Comparison of ENCODE assay signal across 22 cellular contexts in the genomic region with DNA sequence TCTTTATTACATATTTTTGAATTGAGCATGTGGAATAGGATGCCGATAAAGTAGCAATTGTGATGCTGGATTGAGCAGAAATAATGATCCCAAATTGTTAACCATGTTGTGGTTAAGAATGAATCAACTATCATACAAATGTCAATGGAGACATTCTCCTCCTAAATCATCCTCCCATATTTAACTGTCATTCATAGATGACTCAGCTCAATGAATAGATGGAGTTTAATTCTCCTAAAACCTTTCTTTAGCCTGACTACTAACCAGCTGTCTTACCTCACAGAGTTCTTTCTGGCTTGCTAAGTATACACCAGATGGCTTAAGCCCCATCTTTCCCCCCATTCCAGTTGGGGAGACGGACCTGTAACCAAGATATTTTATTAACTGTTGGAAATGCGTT. TPM values are rescaled to one million over a fixed set of nuclear protein-coding genes. Genes with fewer than 3 reads are reported as not detected.
A peak's percentile ranks its signal among the peaks of the same experiment; 100 is the strongest.
DNase-seq lines count a peak whose midpoint lies in the region; TF ChIP-seq lines count a peak whose summit lies in the region.
"Had no signal": no experiment of that assay in that cellular context is flagged by ENCODE, and none has a peak within 500 bp of the region (broad histone marks: within the 10 kb centered on the region; RNA-seq: fewer than 3 reads in every experiment).

No MANE protein-coding gene starts in this region.

- no peaks in the 10 kb centered on the region for H3K4me1 ChIP-seq in testis
- H3K4me1 ChIP-seq: SJSA1 had no signal

- H3K36me3 ChIP-seq in testis (ENCODE audit: low read depth, missing control alignments) = no peaks in the 10 kb centered on the region
- H3K36me3 ChIP-seq: BLaER1 treated with 17β-estradiol and CSF1 and Interleukin-3, amounts not matched to agents 10 nM and 100 nM; SJSA1 had no signal

- H3K27ac ChIP-seq in testis (no peak overlapping the region), substantia nigra (ENCODE audit: low read depth, low read length, poor library complexity, severe bottlenecking) (no peak overlapping the region)
- H3K27ac ChIP-seq: BLaER1 treated with 17β-estradiol and CSF1 and Interleukin-3, amounts not matched to agents 10 nM and 100 nM; SJSA1 had no signal

- intact Hi-C loops in testis (cut with DNase I; ENCODE audit: low total_unique reads) = no loop called here

- 93 to 94% methylated on average over 3 of the region's 3 CpGs for WGBS in testis, 2 donors

- DNase-seq in NCI-H2171 treated with DMSO at 0.1 percent for 48 hours (lab: John Stamatoyannopoulos, UW) (peak; percentile 67), NCI-H2171 (lab: John Stamatoyannopoulos, UW) (no peak), RPMI7951 (ENCODE audit: low read depth) (peak; percentile 23), foreskin melanocyte (peak; percentile 31), testis (no peak), COLO668 (lab: John Stamatoyannopoulos, UW; ENCODE audit: unreplicated experiment) (no peak), substantia nigra (lab: John Stamatoyannopoulos, UW) (no peak)
- DNase-seq: AML-193; CD4-positive, alpha-beta memory T cell; Karpas-422; NCI-H1417 treated with DMSO at 0.1 percent for 48 hours; NCI-H1694 treated with DMSO at 0.1 percent for 48 hours; NCI-H446 treated with DMSO at 0.1 percent for 48 hours; Right ventricle myocardium superior; T-cell had no signal

- no peak for TF ChIP-seq POLR2A in testis (IDR thresholded peaks at IDR 0.05)

- H3K27me3 ChIP-seq in testis = no peaks in the 10 kb centered on the region
- H3K27me3 ChIP-seq: BLaER1 treated with 17β-estradiol and CSF1 and Interleukin-3, amounts not matched to agents 10 nM and 100 nM had no signal

- no peak overlapping the region for H3K4me3 ChIP-seq in testis
- H3K4me3 ChIP-seq: BLaER1 treated with 17β-estradiol and CSF1 and Interleukin-3, amounts not matched to agents 10 nM and 100 nM; SJSA1 had no signal

- no peak for TF ChIP-seq CTCF in testis (IDR thresholded peaks at IDR 0.05)

- H3K9me3 ChIP-seq in testis = no peaks in the 10 kb centered on the region
- H3K9me3 ChIP-seq: SJSA1 had no signal

RNA-seq across cellular contexts. Expression of gene NPS, which starts 23.4 kb away (rescaled TPM):
- total RNA-seq in RPMI7951 (2014; rRNA removed; shearing (Covaris generic)) = not detected in 2 replicates
- not detected for total RNA-seq in testis
- not detected for polyA plus RNA-seq in testis (ENCODE audit: insufficient read depth, low read depth, low replicate concordance)
- total RNA-seq: A172; CD4-positive, alpha-beta memory T cell; HepG2; HT1080; PC-3; Right ventricle myocardium superior; SJSA1; T-cell had no signal
- polyA plus RNA-seq: AG04450; CD4-positive, alpha-beta memory T cell; HepG2 had no signal

Comparison
In these comparisons a context has a peak if more than half of its experiments do, and no peak if none do; other contexts are left out.
1. DNase-seq: peak in NCI-H2171 treated with DMSO at 0.1 percent for 48 hours (single experiment), RPMI7951 (single experiment) and foreskin melanocyte (single experiment); none in NCI-H2171 (single experiment), testis (single experiment), COLO668 (single experiment) and substantia nigra (0 of 49).